In the genomic region with DNA sequence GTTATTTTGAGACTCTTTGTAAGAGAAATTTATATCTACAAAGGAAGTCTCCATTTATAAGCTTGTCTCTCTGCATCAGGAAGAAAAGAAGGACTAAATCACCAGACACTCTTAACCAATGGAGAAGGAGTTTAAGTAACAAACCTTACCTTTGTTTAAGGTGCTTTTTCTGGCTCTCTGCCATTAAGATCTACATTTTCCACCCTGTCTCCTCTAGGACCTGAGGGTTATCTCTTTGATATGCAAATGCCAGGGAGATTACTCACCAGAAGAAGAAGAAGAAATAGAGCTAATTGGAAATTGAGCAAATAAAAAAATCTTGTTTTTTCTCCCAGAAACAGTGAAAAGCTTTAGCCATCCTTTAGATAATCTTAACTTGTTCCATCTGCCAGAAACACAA, we compare ENCODE assay signal across 27 cellular contexts.
DNase-seq lines count a peak whose midpoint lies in the region; ATAC-seq and TF ChIP-seq lines count a peak whose summit lies in the region.
"Had no signal": no experiment of that assay in that cellular context is flagged by ENCODE, and none has a peak within 500 bp of the region (broad histone marks: within the 10 kb centered on the region; RNA-seq: fewer than 3 reads in every experiment).

No MANE protein-coding gene starts in this region.

- no peaks in the 10 kb centered on the region for H3K4me1 Mint-ChIP-seq in activated T-helper 1 cell treated with anti-CD3 and anti-CD28 coated beads, Interleukin-12 subunit alpha, Interleukin-12 subunit beta, Interleukin-2, Interleukin-4 antibody, amounts not matched to agents 30 ng/mL and 10 ng/mL and 1 ng/mL, durations not matched to agents 14 hours and 24 hours and 36 hours (ENCODE audit: low read depth)
- H3K4me1 Mint-ChIP-seq: activated CD4-positive, alpha-beta T cell treated with anti-CD3 and anti-CD28 coated beads, Interleukin-2, amount 10 ng/mL, durations not matched to agents 7 days and 5 days; naive B cell had no signal

- intact Hi-C loops in mammary epithelial cell (cut with micrococcal nuclease): no loop called here
- intact Hi-C loops in breast epithelium (cut with DNase I; ENCODE audit: low total_unique reads): no loop called here
- intact Hi-C loops in activated T-helper 1 cell treated with anti-CD3 and anti-CD28 coated beads, Interleukin-12 subunit alpha, Interleukin-12 subunit beta, Interleukin-2, Interleukin-4 antibody, amounts not matched to agents 30 ng/mL and 10 ng/mL and 1 ng/mL, durations not matched to agents 14 hours and 24 hours and 36 hours (cut with micrococcal nuclease): no loop called here
- intact Hi-C loops in colonic mucosa (cut with DNase I): no loop called here

- H3K4me3 ChIP-seq in mammary epithelial cell (replicated peaks in 1 of 3; ENCODE audit: insufficient read depth in 1 of 3, low read depth in 2 of 3, low read length in 3 of 3) (no peak overlapping the region), breast epithelium (no peak overlapping the region), RWPE2 (ENCODE audit: severe bottlenecking) (no peak overlapping the region), iPS-20b (ENCODE audit: low read length) (peak overlapping the region; percentile 27; the same call in 1 of the 2 replicates), colonic mucosa (no peak overlapping the region)
- H3K4me3 ChIP-seq: A549, body of pancreas, K562, PC-9, sigmoid colon, testis, uterus had no signal

- peak overlapping the region; percentile 31 for H3K4me2 ChIP-seq in mammary epithelial cell (ENCODE audit: insufficient read depth, low read depth, low read length)
- H3K4me2 ChIP-seq: A549, PC-9 had no signal

- H3K27me3 ChIP-seq in mammary epithelial cell (ENCODE audit: insufficient read depth, low read length): no peaks in the 10 kb centered on the region
- no peaks in the 10 kb centered on the region for H3K27me3 ChIP-seq in breast epithelium
- H3K27me3 ChIP-seq in RWPE2 (ENCODE audit: insufficient read depth, poor library complexity, severe bottlenecking): no peaks in the 10 kb centered on the region
- no peaks in the 10 kb centered on the region for H3K27me3 ChIP-seq in iPS-20b (ENCODE audit: insufficient read depth, low read length)
- H3K27me3 ChIP-seq in colonic mucosa: no peaks in the 10 kb centered on the region
- H3K27me3 ChIP-seq: body of pancreas, sigmoid colon, testis, uterus had no signal

- no peak overlapping the region for H3K27ac ChIP-seq in mammary epithelial cell (ENCODE audit: insufficient read depth, low read depth, low read length)
- H3K27ac ChIP-seq in breast epithelium: no peak overlapping the region
- H3K27ac ChIP-seq in RWPE2 (ENCODE audit: poor library complexity, severe bottlenecking): peak overlapping the region; percentile 54
- H3K27ac ChIP-seq in iPS-20b (ENCODE audit: low read length): no peak overlapping the region
- no peak overlapping the region for H3K27ac ChIP-seq in colonic mucosa
- H3K27ac ChIP-seq: A549, body of pancreas, PC-9, sigmoid colon, testis, uterus had no signal

- H4K20me1 ChIP-seq in mammary epithelial cell (ENCODE audit: insufficient read depth, low read length): no peaks in the 10 kb centered on the region

- no TSS peak for BruUV-seq in mammary epithelial cell (replicated peaks; lab: Mats Ljungman, UMichigan)

- H3K4me3 Mint-ChIP-seq in activated T-helper 1 cell treated with anti-CD3 and anti-CD28 coated beads, Interleukin-12 subunit alpha, Interleukin-12 subunit beta, Interleukin-2, Interleukin-4 antibody, amounts not matched to agents 30 ng/mL and 10 ng/mL and 1 ng/mL, durations not matched to agents 14 hours and 24 hours and 36 hours: no peak overlapping the region
- H3K4me3 Mint-ChIP-seq: activated CD4-positive, alpha-beta T cell treated with anti-CD3 and anti-CD28 coated beads, Interleukin-2, amount 10 ng/mL, durations not matched to agents 7 days and 5 days; activated T-cell treated with anti-CD3 and anti-CD28 coated beads, Interleukin-2, amount 50 U/mL, for 4 hours; CD4-positive, alpha-beta T cell; naive B cell had no signal

- no peaks in the 10 kb centered on the region for H3K79me2 ChIP-seq in mammary epithelial cell (ENCODE audit: insufficient read depth, low read length)

- H3K4me1 ChIP-seq in mammary epithelial cell (ENCODE audit: insufficient read depth, low read length) (peaks cover 21% of the 10 kb centered on the region), breast epithelium (no peaks in the 10 kb centered on the region), RWPE2 (ENCODE audit: insufficient read depth, poor library complexity, severe bottlenecking) (peaks cover 20% of the 10 kb centered on the region), iPS-20b (ENCODE audit: insufficient read depth, low read length) (peaks cover 21% of the 10 kb centered on the region), colonic mucosa (no peaks in the 10 kb centered on the region)
- H3K4me1 ChIP-seq: A549, body of pancreas, sigmoid colon, testis, uterus had no signal

- TF ChIP-seq POLR2A in breast epithelium (IDR thresholded peaks at IDR 0.05): no peak

- DNase-seq in mammary epithelial cell: peak; percentile 14
- DNase-seq in breast epithelium (ENCODE audit: low spot score in 2 of 2): no peak
- no peak for DNase-seq in RWPE2 (ENCODE audit: low spot score)
- DNase-seq in activated T-helper 1 cell treated with anti-CD3 and anti-CD28 coated beads, Interleukin-12 subunit alpha, Interleukin-12 subunit beta, Interleukin-2, Interleukin-4 antibody, amounts not matched to agents 30 ng/mL and 10 ng/mL and 1 ng/mL, durations not matched to agents 14 hours and 24 hours and 36 hours (ENCODE audit: low spot score): no peak
- DNase-seq in hepatic stellate cell (ENCODE audit: low spot score): no peak
- DNase-seq in colonic mucosa: no peak
- DNase-seq: activated CD4-positive, alpha-beta T cell treated with anti-CD3 and anti-CD28 coated beads, Interleukin-2, amount 10 ng/mL, durations not matched to agents 7 days and 5 days; activated naive CD4-positive, alpha-beta T cell; activated T-cell treated with anti-CD3 and anti-CD28 coated beads, Interleukin-2, amount 50 U/mL, for 4 hours; body of pancreas; CD4-positive, alpha-beta T cell; DMS 273 treated with DMSO at 0.1 percent for 48 hours; head of caudate nucleus; MM.1S; naive B cell; NCI-H510A treated with DMSO at 0.1 percent for 48 hours; sigmoid colon; stimulated activated CD4-positive, alpha-beta T cell treated with anti-CD3 and anti-CD28 coated beads, Interleukin-15, amount 100 ng/mL, for 24 hours; stimulated activated naive CD4-positive, alpha-beta T cell treated with Interleukin-2 at 50 U/mL for 16 hours; testis; uterus had no signal

- H3K9me3 ChIP-seq in mammary epithelial cell (replicated peaks; ENCODE audit: insufficient read depth, low read length) (no peaks in the 10 kb centered on the region), breast epithelium (no peaks in the 10 kb centered on the region), RWPE2 (ENCODE audit: severe bottlenecking) (no peaks in the 10 kb centered on the region), iPS-20b (ENCODE audit: insufficient read depth, low read depth, low read length) (no peaks in the 10 kb centered on the region), colonic mucosa (no peaks in the 10 kb centered on the region)
- H3K9me3 ChIP-seq: A549, body of pancreas, sigmoid colon, testis, uterus had no signal

- no peak for TF ChIP-seq CTCF in mammary epithelial cell (conservative IDR thresholded peaks at IDR 0.05 in 1 of 2, IDR thresholded peaks at IDR 0.05 in 1 of 2; ENCODE audit: extremely low read depth in 1 of 2, insufficient read depth in 1 of 2, low read depth in 1 of 2, low read length in 2 of 2)
- TF ChIP-seq CTCF in breast epithelium (IDR thresholded peaks at IDR 0.05): no peak
- TF ChIP-seq CTCF in RWPE2 (IDR thresholded peaks at IDR 0.05; ENCODE audit: poor library complexity, severe bottlenecking): no peak
- TF ChIP-seq CTCF in colonic mucosa (IDR thresholded peaks at IDR 0.05): no peak

- CTCF ChIA-PET in mammary epithelial cell (lab: Charles Lee; ENCODE audit: low non-redundant PET): no interaction called here

- ATAC-seq in RWPE2 (ENCODE audit: low read depth): peak; percentile 52; the same call in 2 of the 3 replicates
- ATAC-seq in HG03139 (IDR thresholded peaks at IDR 0.05; ENCODE audit: unreplicated experiment): no peak
- ATAC-seq: A549; activated T-cell treated with anti-CD3 and anti-CD28 coated beads, Interleukin-2, amount 50 U/mL, for 4 hours; body of pancreas; K562 had no signal

- in situ Hi-C loops in mammary epithelial cell (cut with MboI; ENCODE audit: low sequenced_read_pairs in 2 of 2): no loop called here

- H3K36me3 ChIP-seq in mammary epithelial cell (ENCODE audit: insufficient read depth, low read length) (no peaks in the 10 kb centered on the region), breast epithelium (no peaks in the 10 kb centered on the region), RWPE2 (ENCODE audit: low read depth) (peaks cover 17% of the 10 kb centered on the region), iPS-20b (ENCODE audit: insufficient read depth, low read depth, low read length) (no peaks in the 10 kb centered on the region), colonic mucosa (no peaks in the 10 kb centered on the region)
- H3K36me3 ChIP-seq: uterus had no signal

- H3K27me3 Mint-ChIP-seq in activated T-helper 1 cell treated with anti-CD3 and anti-CD28 coated beads, Interleukin-12 subunit alpha, Interleukin-12 subunit beta, Interleukin-2, Interleukin-4 antibody, amounts not matched to agents 30 ng/mL and 10 ng/mL and 1 ng/mL, durations not matched to agents 14 hours and 24 hours and 36 hours (ENCODE audit: insufficient read depth): no peaks in the 10 kb centered on the region
- H3K27me3 Mint-ChIP-seq: activated CD4-positive, alpha-beta T cell treated with anti-CD3 and anti-CD28 coated beads, Interleukin-2, amount 10 ng/mL, durations not matched to agents 7 days and 5 days; CD4-positive, alpha-beta T cell; naive B cell; progenitor cell of endocrine pancreas had no signal

- dilution Hi-C loops in mammary epithelial cell (cut with HindIII; ENCODE audit: low sequenced_read_pairs): no loop called here

- no peaks in the 10 kb centered on the region for H3K9me3 Mint-ChIP-seq in activated T-helper 1 cell treated with anti-CD3 and anti-CD28 coated beads, Interleukin-12 subunit alpha, Interleukin-12 subunit beta, Interleukin-2, Interleukin-4 antibody, amounts not matched to agents 30 ng/mL and 10 ng/mL and 1 ng/mL, durations not matched to agents 14 hours and 24 hours and 36 hours
- H3K9me3 Mint-ChIP-seq: activated CD4-positive, alpha-beta T cell treated with anti-CD3 and anti-CD28 coated beads, Interleukin-2, amount 10 ng/mL, durations not matched to agents 7 days and 5 days; activated T-cell treated with anti-CD3 and anti-CD28 coated beads, Interleukin-2, amount 50 U/mL, for 4 hours; CD4-positive, alpha-beta T cell had no signal

- H3K27ac Mint-ChIP-seq in activated T-helper 1 cell treated with anti-CD3 and anti-CD28 coated beads, Interleukin-12 subunit alpha, Interleukin-12 subunit beta, Interleukin-2, Interleukin-4 antibody, amounts not matched to agents 30 ng/mL and 10 ng/mL and 1 ng/mL, durations not matched to agents 14 hours and 24 hours and 36 hours: no peak overlapping the region
- H3K27ac Mint-ChIP-seq: activated CD4-positive, alpha-beta T cell treated with anti-CD3 and anti-CD28 coated beads, Interleukin-2, amount 10 ng/mL, durations not matched to agents 7 days and 5 days; CD4-positive, alpha-beta T cell; progenitor cell of endocrine pancreas had no signal

- H3K9ac ChIP-seq in mammary epithelial cell (ENCODE audit: insufficient read depth, low read length) (no peak overlapping the region), iPS-20b (ENCODE audit: low read depth, low read length) (no peak overlapping the region), colonic mucosa (ENCODE audit: low read depth in 2 of 2, low read length in 2 of 2) (no peak overlapping the region)

- no peak overlapping the region for H2AFZ ChIP-seq in mammary epithelial cell (ENCODE audit: low read depth, low read length)
- H2AFZ ChIP-seq: PC-9 had no signal

- peaks cover 2% of the 10 kb centered on the region for H3K36me3 Mint-ChIP-seq in activated T-helper 1 cell treated with anti-CD3 and anti-CD28 coated beads, Interleukin-12 subunit alpha, Interleukin-12 subunit beta, Interleukin-2, Interleukin-4 antibody, amounts not matched to agents 30 ng/mL and 10 ng/mL and 1 ng/mL, durations not matched to agents 14 hours and 24 hours and 36 hours (ENCODE audit: low read depth)
- H3K36me3 Mint-ChIP-seq: naive B cell had no signal
